ENCODE assay signal across 19 cellular contexts in the genomic region with DNA sequence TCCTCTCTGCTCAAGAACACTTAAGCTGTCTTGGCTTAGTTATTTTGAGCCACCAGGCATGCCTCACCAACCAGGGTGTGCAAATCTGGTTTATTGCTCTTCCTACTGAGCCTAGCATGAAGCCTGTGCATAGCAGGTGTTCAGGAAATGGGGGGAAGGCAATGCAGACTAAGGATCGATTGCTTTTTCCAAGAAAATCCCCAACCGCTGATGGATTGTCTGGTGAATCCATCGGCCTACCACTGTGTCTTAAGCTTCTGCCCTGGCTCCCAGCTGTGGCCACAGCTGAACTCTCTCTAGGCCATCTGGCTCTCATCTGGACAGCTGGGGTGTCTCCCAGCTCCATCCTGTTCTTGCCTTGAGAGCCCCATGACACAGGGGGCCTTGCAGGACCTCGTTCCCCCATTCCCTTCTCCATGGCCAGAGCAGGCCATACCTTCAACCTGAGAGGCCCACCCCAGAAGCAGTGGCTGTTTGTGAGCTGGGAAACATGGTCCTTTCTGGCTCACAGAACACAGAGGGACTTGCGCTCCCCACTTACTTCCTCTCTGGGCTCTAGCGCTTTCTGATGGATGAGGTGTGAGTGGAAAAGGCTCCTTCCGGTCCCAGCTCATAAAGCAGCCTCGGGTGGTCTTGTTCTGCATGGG. TPM values are rescaled to one million over a fixed set of nuclear protein-coding genes. Genes with fewer than 3 reads are reported as not detected.
"Had no signal": no experiment of that assay in that cellular context is flagged by ENCODE, and none has a peak within 500 bp of the region (broad histone marks: within the 10 kb centered on the region; RNA-seq: fewer than 3 reads in every experiment).

No MANE protein-coding gene starts in this region.

- H3K9me3 Mint-ChIP-seq: activated naive CD8-positive, alpha-beta T cell treated with anti-CD3 and anti-CD28 coated beads, Interleukin-2, amount 50 U/mL, for 24 hours; activated T-helper 1 cell treated with anti-CD3 and anti-CD28 coated beads, Interleukin-12 subunit alpha, Interleukin-12 subunit beta, Interleukin-2, Interleukin-4 antibody, amounts not matched to agents 30 ng/mL and 10 ng/mL and 1 ng/mL, durations not matched to agents 14 hours and 24 hours and 36 hours; natural killer cell had no signal

- ATAC-seq: activated naive CD8-positive, alpha-beta T cell treated with anti-CD3 and anti-CD28 coated beads, Interleukin-2, amount 50 U/mL, for 24 hours; gastroesophageal sphincter; left lobe of liver; natural killer cell had no signal

- H3K27ac Mint-ChIP-seq: activated naive CD8-positive, alpha-beta T cell treated with anti-CD3 and anti-CD28 coated beads, Interleukin-2, amount 50 U/mL, for 24 hours; activated T-helper 1 cell treated with anti-CD3 and anti-CD28 coated beads, Interleukin-12 subunit alpha, Interleukin-12 subunit beta, Interleukin-2, Interleukin-4 antibody, amounts not matched to agents 30 ng/mL and 10 ng/mL and 1 ng/mL, durations not matched to agents 14 hours and 24 hours and 36 hours; natural killer cell had no signal

- H3K9me3 ChIP-seq: ascending aorta, gastroesophageal sphincter, right atrium auricular region, tibial nerve had no signal

- DNase-seq: activated CD4-positive, CD25-positive, alpha-beta regulatory T cell treated with anti-CD3 and anti-CD28 coated beads, Interleukin-2, amount 50 U/mL, for 72 hours; activated naive CD4-positive, alpha-beta T cell; activated naive CD8-positive, alpha-beta T cell treated with anti-CD3 and anti-CD28 coated beads, Interleukin-2, amount 50 U/mL, for 24 hours; natural killer cell; occipital lobe; small intestine; stimulated activated CD4-positive, alpha-beta T cell treated with anti-CD3 and anti-CD28 coated beads, Interleukin-4, amount 100 ng/mL, for 24 hours; stimulated activated naive CD4-positive, alpha-beta T cell; substantia nigra had no signal

- H3K4me1 ChIP-seq: gastroesophageal sphincter, right atrium auricular region, tibial nerve had no signal

- H3K4me3 ChIP-seq: ascending aorta, cardiac muscle cell, gastroesophageal sphincter, right atrium auricular region, tibial nerve had no signal

- H3K4me1 Mint-ChIP-seq: activated naive CD8-positive, alpha-beta T cell treated with anti-CD3 and anti-CD28 coated beads, Interleukin-2, amount 50 U/mL, for 24 hours; natural killer cell had no signal

- H3K36me3 Mint-ChIP-seq: natural killer cell had no signal

- H3K27me3 ChIP-seq: ascending aorta, cardiac muscle cell, gastroesophageal sphincter, right atrium auricular region, tibial nerve had no signal

- H3K27me3 Mint-ChIP-seq: progenitor cell of endocrine pancreas had no signal

- H3K27ac ChIP-seq: ascending aorta, cardiac muscle cell, epithelial cell of prostate, gastroesophageal sphincter, right atrium auricular region, tibial nerve had no signal

- H3K36me3 ChIP-seq: ascending aorta, cardiac muscle cell, gastroesophageal sphincter, right atrium auricular region had no signal

- FAIRE-seq: islet of Langerhans, small intestine had no signal

- H3K4me3 Mint-ChIP-seq: activated naive CD8-positive, alpha-beta T cell treated with anti-CD3 and anti-CD28 coated beads, Interleukin-2, amount 50 U/mL, for 24 hours; activated T-helper 1 cell treated with anti-CD3 and anti-CD28 coated beads, Interleukin-12 subunit alpha, Interleukin-12 subunit beta, Interleukin-2, Interleukin-4 antibody, amounts not matched to agents 30 ng/mL and 10 ng/mL and 1 ng/mL, durations not matched to agents 14 hours and 24 hours and 36 hours; natural killer cell had no signal

RNA-seq across cellular contexts. Expression of gene COL27A1, which starts 41.7 kb away (rescaled TPM):
- total RNA-seq: natural killer cell had no signal
